In genomic region chr9:83334320-83334719, GRCh38 we compare ENCODE assay signal across 8 cellular contexts.
DNase-seq lines count a peak whose midpoint lies in the region; ATAC-seq and TF ChIP-seq lines count a peak whose summit lies in the region.

No MANE protein-coding gene starts in this region.

- POLR2A ChIA-PET in AG04449 (lab: Yijun Ruan, JAX): no interaction called here
- POLR2A ChIA-PET in naive thymus-derived CD8-positive, alpha-beta T cell (lab: Charles Lee): no interaction called here

- no peak overlapping the region for H3K27ac Mint-ChIP-seq in naive thymus-derived CD8-positive, alpha-beta T cell
- no peak overlapping the region for H3K27ac Mint-ChIP-seq in stimulated activated memory B cell treated with anti-CD40 and anti-IgM and Interleukin-4, amounts not matched to agents 10 μg/mL and 1 μg/mL and 100 μg/mL, for 72 hours

- no peaks in the 10 kb centered on the region for H3K4me1 Mint-ChIP-seq in naive thymus-derived CD8-positive, alpha-beta T cell
- no peaks in the 10 kb centered on the region for H3K4me1 Mint-ChIP-seq in stimulated activated memory B cell treated with anti-CD40 and anti-IgM and Interleukin-4, amounts not matched to agents 10 μg/mL and 1 μg/mL and 100 μg/mL, for 72 hours

- H3K27me3 Mint-ChIP-seq in naive thymus-derived CD8-positive, alpha-beta T cell: no peaks in the 10 kb centered on the region
- H3K27me3 Mint-ChIP-seq in stimulated activated memory B cell treated with anti-CD40 and anti-IgM and Interleukin-4, amounts not matched to agents 10 μg/mL and 1 μg/mL and 100 μg/mL, for 72 hours: no peaks in the 10 kb centered on the region

- peak; percentile 85 for TF ChIP-seq CTCF in AG04449 (IDR thresholded peaks at IDR 0.05; ENCODE audit: insufficient read depth, low read length, missing control alignments)

- ATAC-seq in GM18517 (IDR thresholded peaks at IDR 0.05; ENCODE audit: unreplicated experiment): peak; percentile 66
- no peak for ATAC-seq in naive thymus-derived CD8-positive, alpha-beta T cell
- peak; percentile 44 for ATAC-seq in stimulated activated memory B cell treated with anti-CD40 and anti-IgM and Interleukin-4, amounts not matched to agents 10 μg/mL and 1 μg/mL and 100 μg/mL, for 72 hours

- H3K4me3 Mint-ChIP-seq in naive thymus-derived CD8-positive, alpha-beta T cell: no peak overlapping the region
- H3K4me3 Mint-ChIP-seq in stimulated activated memory B cell treated with anti-CD40 and anti-IgM and Interleukin-4, amounts not matched to agents 10 μg/mL and 1 μg/mL and 100 μg/mL, for 72 hours: no peak overlapping the region

- H3K4me3 ChIP-seq in AG04449 (ENCODE audit: low read depth, low read length): no peak overlapping the region

- no peaks in the 10 kb centered on the region for H3K36me3 Mint-ChIP-seq in naive thymus-derived CD8-positive, alpha-beta T cell
- no peaks in the 10 kb centered on the region for H3K36me3 Mint-ChIP-seq in stimulated activated memory B cell treated with anti-CD40 and anti-IgM and Interleukin-4, amounts not matched to agents 10 μg/mL and 1 μg/mL and 100 μg/mL, for 72 hours

- DNase-seq in AG04449 (ENCODE audit: low read depth, low spot score) (peak; percentile 53), HPDE6-E6E7 (ENCODE audit: extremely low spot score) (peak; percentile 11), NOMO-1 treated with dmso at 0.1 percent for 144 hours (lab: John Stamatoyannopoulos, UW; ENCODE audit: unreplicated experiment) (peak; percentile 9), erythroblast (lab: John Stamatoyannopoulos, UW) (peak; percentile 71 to 83)
- peak; percentile 93 for DNase-seq in activated CD8-positive, alpha-beta memory T cell treated with anti-CD3 and anti-CD28 coated beads, Interleukin-2, amount 50 U/mL, for 48 hours
- peak in 9 of 10 donors; percentile 14 to 67 (median 43) for DNase-seq in naive thymus-derived CD8-positive, alpha-beta T cell

- CTCF ChIA-PET in AG04449 (lab: Yijun Ruan, JAX): interaction anchor here (0.6 to 14.2 kb wide), 52 partner anchors 9 to 587 kb away, joined by 3 to 359 read pairs (median 5); partner anchors contain the start of genes FRMD3, IDNK and KIF27

- H3K9me3 Mint-ChIP-seq in naive thymus-derived CD8-positive, alpha-beta T cell: no peaks in the 10 kb centered on the region
- H3K9me3 Mint-ChIP-seq in stimulated activated memory B cell treated with anti-CD40 and anti-IgM and Interleukin-4, amounts not matched to agents 10 μg/mL and 1 μg/mL and 100 μg/mL, for 72 hours: no peaks in the 10 kb centered on the region

- no peak for TF ChIP-seq POLR2A in erythroblast (IDR thresholded peaks at IDR 0.05; ENCODE audit: low read length)

Comparison
In these comparisons a context has a peak if more than half of its experiments do, and no peak if none do; other contexts are left out.
1. DNase-seq: peak in every context shown above with its lines; median percentile 93 in activated CD8-positive, alpha-beta memory T cell treated with anti-CD3 and anti-CD28 coated beads, Interleukin-2, amount 50 U/mL, for 48 hours; 77 in erythroblast; 53 in AG04449; 43 in naive thymus-derived CD8-positive, alpha-beta T cell; 11 in HPDE6-E6E7; 9 in NOMO-1 treated with dmso at 0.1 percent for 144 hours.
2. ATAC-seq: peak in GM18517 (single experiment) and stimulated activated memory B cell treated with anti-CD40 and anti-IgM and Interleukin-4, amounts not matched to agents 10 μg/mL and 1 μg/mL and 100 μg/mL, for 72 hours (single experiment); none in naive thymus-derived CD8-positive, alpha-beta T cell (0 of 2).